In genomic region chr2:171387052-171387451, GRCh38 we compare ENCODE assay signal across 22 cellular contexts. TPM values are rescaled to one million over a fixed set of nuclear protein-coding genes. Genes with fewer than 3 reads are reported as not detected.
A peak's percentile ranks its signal among the peaks of the same experiment; 100 is the strongest.
DNase-seq lines count a peak whose midpoint lies in the region; ATAC-seq and TF ChIP-seq lines count a peak whose summit lies in the region.
"Had no signal": no experiment of that assay in that cellular context is flagged by ENCODE, and none has a peak within 500 bp of the region (broad histone marks: within the 10 kb centered on the region; RNA-seq: fewer than 3 reads in every experiment).

No MANE protein-coding gene starts in this region.

- no peak overlapping the region for H2AFZ ChIP-seq in H9 (ENCODE audit: low read length)
- H2AFZ ChIP-seq in SU-DHL-6 (ENCODE audit: low read depth, low read length, severe bottlenecking) = no peak overlapping the region
- H2AFZ ChIP-seq in PC-9 = no peak overlapping the region

- WGBS in H9 (ENCODE audit: extremely low coverage, insufficient read length, low lambda C conversion rate) = no CpG with 5 or more reads among the region's 7 CpGs
- 84 to 86% methylated on average over 7 of the region's 7 CpGs for WGBS in heart right ventricle, 2 donors

- H4K5ac ChIP-seq in H9 (ENCODE audit: insufficient read length, low read depth, low read length) = no peak overlapping the region

- BruUV-seq in PC-9 (replicated peaks; lab: Mats Ljungman, UMichigan) = no TSS peak

- H3K9ac ChIP-seq in H9 (ENCODE audit: extremely low read depth, insufficient read length, low read length) (no peak overlapping the region), SU-DHL-6 (ENCODE audit: low read length) (no peak overlapping the region), iPS-18a (ENCODE audit: low read length) (no peak overlapping the region)

- H3K23ac ChIP-seq in H9 (ENCODE audit: insufficient read length, low read depth, low read length) = no peak overlapping the region

- H3K4me1 ChIP-seq in H9 (ENCODE audit: insufficient read depth, low read length) (peaks cover 9% of the 10 kb centered on the region; the same call in 1 of the 2 replicates), iPS-18a (ENCODE audit: control insufficient read depth, low read depth, low read length) (peaks cover 32% of the 10 kb centered on the region), PC-9 (replicated peaks; ENCODE audit: insufficient read depth) (peaks cover 26% of the 10 kb centered on the region), heart right ventricle (peaks cover 0 to 6% (median 0%) of the 10 kb centered on the region in 9 donors)
- H3K4me1 ChIP-seq: BE2C had no signal

- H3K9me3 Mint-ChIP-seq in H9 (peaks cover 5 to 6% of the 10 kb centered on the region in 2 experiments), type B pancreatic cell (no peaks in the 10 kb centered on the region)
- H3K9me3 Mint-ChIP-seq: CD8-positive, alpha-beta memory T cell had no signal

- H3K4me2 ChIP-seq in H9 (ENCODE audit: insufficient read depth, insufficient read length, low read length) = peak overlapping the region; percentile 19
- H3K4me2 ChIP-seq in SU-DHL-6 (ENCODE audit: low read depth, low read length, poor library complexity, severe bottlenecking) = peak overlapping the region; percentile 78
- no peak overlapping the region for H3K4me2 ChIP-seq in PC-9

- H3T11ph ChIP-seq in H9 (ENCODE audit: low read length) = no peak overlapping the region

- POLR2A ChIA-PET in PC-9 (lab: Charles Lee; ENCODE audit: unreplicated experiment) = no interaction called here

- H3K27ac Mint-ChIP-seq in H9 (peak overlapping the region; percentile 74 to 96 (median 88); a peak in 6 of 7 replicates), type B pancreatic cell (no peak overlapping the region)

- H3F3A ChIP-seq in SU-DHL-6 (ENCODE audit: insufficient read depth) = peaks cover 46% of the 10 kb centered on the region
- H3F3A ChIP-seq in PC-9 (ENCODE audit: insufficient read depth, low read depth) = peaks cover 19% of the 10 kb centered on the region

- CTCF ChIA-PET in PC-9 (lab: Charles Lee) = no interaction called here

- H3K56ac ChIP-seq in H9 (ENCODE audit: insufficient read length, low read depth, low read length) = no peak overlapping the region

- no peaks in the 10 kb centered on the region for H3K79me1 ChIP-seq in H9 (ENCODE audit: insufficient read depth, low read depth, low read length, poor library complexity, severe bottlenecking)

- no peaks in the 10 kb centered on the region for H3K23me2 ChIP-seq in H9 (ENCODE audit: insufficient read length, low read depth, low read length, poor library complexity, severe bottlenecking)

- no peaks in the 10 kb centered on the region for H4K20me1 ChIP-seq in H9 (ENCODE audit: control insufficient read depth, insufficient read depth, insufficient read length)
- no peaks in the 10 kb centered on the region for H4K20me1 ChIP-seq in SU-DHL-6 (ENCODE audit: low read depth, low read length)
- H4K20me1 ChIP-seq in PC-9 (ENCODE audit: insufficient read depth) = no peaks in the 10 kb centered on the region

- no peak overlapping the region for H3K4me3 ChIP-seq in SU-DHL-6 (ENCODE audit: insufficient read depth, low read length, poor library complexity, severe bottlenecking)
- H3K4me3 ChIP-seq in iPS-18a (ENCODE audit: low read length) = peak overlapping the region; percentile 1
- no peak overlapping the region for H3K4me3 ChIP-seq in PC-9
- H3K4me3 ChIP-seq in heart right ventricle = no peak overlapping the region

- H3K4me1 Mint-ChIP-seq in H9 (peaks cover 41 to 43% of the 10 kb centered on the region in 2 experiments), type B pancreatic cell (ENCODE audit: unreplicated experiment) (peaks cover 3% of the 10 kb centered on the region)

- H3K36me3 ChIP-seq in SU-DHL-6 (ENCODE audit: low read length) (no peaks in the 10 kb centered on the region), iPS-18a (ENCODE audit: control insufficient read depth, low read depth, low read length) (no peaks in the 10 kb centered on the region), PC-9 (ENCODE audit: low read depth) (0 out of 2 replicates have a peak, but pooled peaks cover 3% of the 10 kb centered on the region), heart right ventricle (no peaks in the 10 kb centered on the region)
- H3K36me3 ChIP-seq: BE2C had no signal

- H3K4me3 Mint-ChIP-seq in H9 (peak overlapping the region; percentile 47; a peak in 3 of 5 replicates), type B pancreatic cell (no peak overlapping the region)
- H3K4me3 Mint-ChIP-seq: CD14-positive monocyte; CD8-positive, alpha-beta memory T cell had no signal

- H2BK15ac ChIP-seq in H9 (ENCODE audit: low read depth, low read length) = no peak overlapping the region

- H3K14ac ChIP-seq in H9 (ENCODE audit: insufficient read depth, low read length) = no peak overlapping the region

- DNase-seq in H9 = no peak
- DNase-seq in PC-9 = no peak
- DNase-seq in heart right ventricle = no peak
- no peak for DNase-seq in middle frontal gyrus (ENCODE audit: extremely low spot score, low spot score)
- DNase-seq in type B pancreatic cell (ENCODE audit: extremely low spot score, unreplicated experiment) = no peak
- DNase-seq: BE2C; CD8-positive, alpha-beta memory T cell; DMS 273 treated with DMSO at 0.1 percent for 48 hours; DMS79 treated with DMSO at 0.1 percent for 48 hours; KBM-7; MV-4-11; NCI-H1105 treated with DMSO at 0.1 percent for 48 hours; NCI-H2029; NCI-H446; NCI-H524 treated with DMSO at 0.1 percent for 48 hours; NCI-H774; SHP77 treated with DMSO at 0.1 percent for 48 hours had no signal

- no peak overlapping the region for H4K8ac ChIP-seq in H9 (replicated peaks; ENCODE audit: insufficient read length, low read depth, low read length)

- intact Hi-C loops in PC-9 (cut with micrococcal nuclease; ENCODE audit: unreplicated experiment) (no loop called here), heart right ventricle (cut with DNase I) (no loop called here)

- H4K91ac ChIP-seq in H9 (ENCODE audit: insufficient read length, low read depth, low read length) = no peak overlapping the region

- no peak overlapping the region for H3K4ac ChIP-seq in H9 (ENCODE audit: low read depth, low read length)

- H3K27me3 Mint-ChIP-seq in H9 (ENCODE audit: low read depth) (no peaks in the 10 kb centered on the region), type B pancreatic cell (no peaks in the 10 kb centered on the region)

- no peaks in the 10 kb centered on the region for H3K9me2 ChIP-seq in SU-DHL-6 (replicated peaks; ENCODE audit: insufficient read depth, low read length)
- H3K9me2 ChIP-seq in PC-9 (ENCODE audit: insufficient read depth) = no peaks in the 10 kb centered on the region

- TF ChIP-seq CTCF in H9 (conservative IDR thresholded peaks at IDR 0.05) (0 out of 3 replicates have a peak, but pooled peaks have one; percentile 3), SU-DHL-6 (IDR thresholded peaks at IDR 0.05; ENCODE audit: insufficient read depth, low read length, poor library complexity, severe bottlenecking) (no peak), PC-9 (conservative IDR thresholded peaks at IDR 0.05) (no peak), heart right ventricle (IDR thresholded peaks at IDR 0.05) (no peak), type B pancreatic cell (conservative IDR thresholded peaks at IDR 0.05) (no peak)

- H3K27ac ChIP-seq in H9 (ENCODE audit: insufficient read length, low read depth, low read length) (no peak overlapping the region), SU-DHL-6 (ENCODE audit: low read depth, low read length) (no peak overlapping the region), iPS-18a (ENCODE audit: low read length) (no peak overlapping the region), PC-9 (no peak overlapping the region), heart right ventricle (no peak overlapping the region)
- H3K27ac ChIP-seq: HL-60 had no signal

- peaks cover 10 to 16% (median 11%) of the 10 kb centered on the region in 3 experiments for H3K36me3 Mint-ChIP-seq in H9 (ENCODE audit: insufficient read depth in 1 of 3, low read depth in 3 of 3)
- peaks cover 15% of the 10 kb centered on the region for H3K36me3 Mint-ChIP-seq in type B pancreatic cell

- no peak overlapping the region for H2BK5ac ChIP-seq in H9 (ENCODE audit: insufficient read length, low read length)

- H3K9me3 ChIP-seq in H9 (ENCODE audit: control insufficient read depth, low read depth, low read length) (no peaks in the 10 kb centered on the region), SU-DHL-6 (ENCODE audit: insufficient read depth, low read length) (no peaks in the 10 kb centered on the region), iPS-18a (ENCODE audit: control insufficient read depth, low read depth, low read length) (no peaks in the 10 kb centered on the region), PC-9 (ENCODE audit: insufficient read depth, low read depth) (no peaks in the 10 kb centered on the region; the same call in 1 of the 2 replicates), heart right ventricle (peaks cover 0 to 8% (median 0%) of the 10 kb centered on the region in 11 donors)
- H3K9me3 ChIP-seq: BE2C had no signal

- H2BK120ac ChIP-seq in H9 (ENCODE audit: low read depth, low read length, poor library complexity, severe bottlenecking) = no peak overlapping the region

- no peak overlapping the region for H2BK12ac ChIP-seq in H9 (ENCODE audit: insufficient read length, low read depth, low read length)

- no peak overlapping the region for H2BK20ac ChIP-seq in H9 (ENCODE audit: low read depth, low read length, poor library complexity, severe bottlenecking)

- H3K79me2 ChIP-seq in H9 (ENCODE audit: insufficient read depth, low read length) (no peaks in the 10 kb centered on the region; the same call in 1 of the 2 replicates), SU-DHL-6 (ENCODE audit: insufficient read depth, low read length) (peaks cover 19% of the 10 kb centered on the region), PC-9 (ENCODE audit: low read depth) (peaks cover 16% of the 10 kb centered on the region; the same call in 1 of the 2 replicates)

- H3K27me3 ChIP-seq in H9 (ENCODE audit: insufficient read depth, low read length) = no peaks in the 10 kb centered on the region
- no peaks in the 10 kb centered on the region for H3K27me3 ChIP-seq in SU-DHL-6 (ENCODE audit: low read length)
- H3K27me3 ChIP-seq in iPS-18a (ENCODE audit: control insufficient read depth, insufficient read depth, low read length) = no peaks in the 10 kb centered on the region
- no peaks in the 10 kb centered on the region for H3K27me3 ChIP-seq in PC-9 (ENCODE audit: insufficient read depth, low read depth)
- no peaks in the 10 kb centered on the region for H3K27me3 ChIP-seq in heart right ventricle
- H3K27me3 ChIP-seq: BE2C had no signal

- no peak overlapping the region for H2AK5ac ChIP-seq in H9 (ENCODE audit: insufficient read length, low read length)

- no peak overlapping the region for H3K18ac ChIP-seq in H9 (ENCODE audit: insufficient read length, low read depth, low read length)

- ATAC-seq in heart right ventricle = no peak
- ATAC-seq: Panc1 had no signal

RNA-seq across cellular contexts. Expression of gene METTL8, which starts 46.7 kb away (rescaled TPM):
- total RNA-seq in H9 (2021) = 40.9 and 44.7 TPM in 2 replicates
- total RNA-seq in PC-9 (2021) = 21.8 and 24.3 TPM in 2 replicates
- 10 to 100 TPM in 7 of 10 donors, 1 to 10 TPM in 3; 6.6 to 13.6 (median 11.7) TPM for total RNA-seq in heart right ventricle
- polyA plus RNA-seq in heart right ventricle = 1 to 10 TPM; 1.7 to 3.8 TPM
- total RNA-seq in type B pancreatic cell (ENCODE audit: low replicate concordance) = 26.5 and 30.4 TPM in 2 replicates

RNA-seq across cellular contexts. Expression of gene DCAF17, which starts 47.0 kb away (rescaled TPM):
- total RNA-seq in H9 (2021) (25.5 and 28.1 TPM in 2 replicates), PC-9 (2021) (22.0 and 22.1 TPM in 2 replicates), heart right ventricle (10 to 100 TPM in 1 of 10 donors, 1 to 10 TPM in 9; 6.3 to 10.5 (median 7.8) TPM), type B pancreatic cell (ENCODE audit: low replicate concordance) (12.9 and 26.4 TPM in 2 replicates)
- 1 to 10 TPM; 2.0 to 2.3 TPM for polyA plus RNA-seq in heart right ventricle
